In the genomic region with DNA sequence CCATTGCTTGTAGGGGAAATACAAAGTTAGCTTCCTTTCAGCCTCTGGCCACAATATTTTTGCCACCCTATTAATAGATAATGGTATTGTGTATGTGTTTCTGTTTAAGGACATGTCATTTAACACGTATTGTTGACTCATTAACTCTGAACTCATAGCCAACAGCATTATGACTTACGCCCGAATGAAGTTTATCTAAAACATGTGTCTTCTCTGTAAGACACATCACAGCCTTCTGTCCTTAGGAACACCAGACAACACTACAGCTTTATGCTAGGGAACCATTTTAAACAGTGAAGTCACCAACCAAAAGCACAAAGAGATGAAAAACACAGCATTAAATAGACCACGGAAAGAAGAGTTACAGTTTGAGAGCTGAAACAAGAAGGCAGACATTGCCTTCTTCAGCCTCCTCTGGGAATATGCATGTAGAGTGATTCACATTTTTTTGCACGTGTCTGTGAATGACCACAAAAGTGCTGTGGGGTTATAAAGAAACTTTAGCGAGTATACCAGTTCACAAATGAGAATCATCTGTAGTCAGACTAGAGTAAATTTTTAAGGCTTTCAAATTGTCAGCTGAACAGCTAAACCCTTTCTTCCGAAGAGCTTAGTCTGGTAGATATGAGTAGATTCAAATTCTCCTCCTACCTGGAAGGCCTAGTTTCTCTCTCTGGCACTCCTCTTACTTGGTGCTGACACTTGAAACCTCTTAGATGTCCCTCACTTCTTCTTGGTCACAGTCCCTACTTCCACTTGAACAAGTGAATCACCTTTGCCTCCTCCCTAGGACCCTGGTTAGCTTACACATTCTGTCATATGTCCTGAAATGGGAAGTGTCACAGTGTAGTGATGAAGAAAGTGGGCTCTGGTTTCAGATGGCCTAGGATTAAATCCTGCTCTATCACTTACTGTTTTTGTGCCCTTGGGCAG, we compare ENCODE assay signal across 1 cellular context.
TF ChIP-seq lines count a peak whose summit lies in the region.

No MANE protein-coding gene starts in this region.

TF ChIP-seq in GM12878, 131 proteins besides CTCF, POLR2A, EP300 and RAD21 (continued from another document):
- TF ChIP-seq, protein P1, sequence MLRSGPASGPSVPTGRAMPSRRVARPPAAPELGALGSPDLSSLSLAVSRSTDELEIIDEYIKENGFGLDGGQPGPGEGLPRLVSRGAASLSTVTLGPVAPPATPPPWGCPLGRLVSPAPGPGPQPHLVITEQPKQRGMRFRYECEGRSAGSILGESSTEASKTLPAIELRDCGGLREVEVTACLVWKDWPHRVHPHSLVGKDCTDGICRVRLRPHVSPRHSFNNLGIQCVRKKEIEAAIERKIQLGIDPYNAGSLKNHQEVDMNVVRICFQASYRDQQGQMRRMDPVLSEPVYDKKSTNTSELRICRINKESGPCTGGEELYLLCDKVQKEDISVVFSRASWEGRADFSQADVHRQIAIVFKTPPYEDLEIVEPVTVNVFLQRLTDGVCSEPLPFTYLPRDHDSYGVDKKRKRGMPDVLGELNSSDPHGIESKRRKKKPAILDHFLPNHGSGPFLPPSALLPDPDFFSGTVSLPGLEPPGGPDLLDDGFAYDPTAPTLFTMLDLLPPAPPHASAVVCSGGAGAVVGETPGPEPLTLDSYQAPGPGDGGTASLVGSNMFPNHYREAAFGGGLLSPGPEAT (IDR thresholded peaks at IDR 0.05; ENCODE audit: low read depth) = 0 out of 2 replicates have a peak, but pooled peaks have one; percentile 22
- 0 out of 2 replicates have a peak, but pooled peaks have one; percentile 27 for TF ChIP-seq IKZF1 (conservative IDR thresholded peaks at IDR 0.05)
- peak; percentile 44; the same call in 1 of the 3 replicates for TF ChIP-seq POU2F2 (IDR thresholded peaks at IDR 0.05; ENCODE audit: borderline replicate concordance, low read depth, low read length)
- no peak for TF ChIP-seq HDAC6 (IDR thresholded peaks at IDR 0.05; ENCODE audit: unreplicated experiment)
- TF ChIP-seq GABPA (IDR thresholded peaks at IDR 0.05; ENCODE audit: low read depth) = no peak
- TF ChIP-seq SUPT20H (IDR thresholded peaks at IDR 0.05; ENCODE audit: borderline replicate concordance, control insufficient read depth, low read depth, low read length) = no peak
- TF ChIP-seq ATF7 (IDR thresholded peaks at IDR 0.05; ENCODE audit: low read depth) = peak; percentile 88
- no peak for TF ChIP-seq NFXL1 (IDR thresholded peaks at IDR 0.05; ENCODE audit: borderline replicate concordance)
- TF ChIP-seq NBN (IDR thresholded peaks at IDR 0.05) = 0 out of 2 replicates have a peak, but pooled peaks have one; percentile 52
- peak; percentile 79 to 88 for TF ChIP-seq BHLHE40 (IDR thresholded peaks at IDR 0.05; ENCODE audit: borderline replicate concordance in 1 of 2, low read depth in 2 of 2, low read length in 1 of 2)
- TF ChIP-seq YY1 (IDR thresholded peaks at IDR 0.05; ENCODE audit: low read depth, low read length) = no peak
- TF ChIP-seq ZNF622 (IDR thresholded peaks at IDR 0.05) = no peak
- TF ChIP-seq ZNF24 (IDR thresholded peaks at IDR 0.05) = peak; percentile 72; the same call in 1 of the 2 replicates
- TF ChIP-seq, protein P2, sequence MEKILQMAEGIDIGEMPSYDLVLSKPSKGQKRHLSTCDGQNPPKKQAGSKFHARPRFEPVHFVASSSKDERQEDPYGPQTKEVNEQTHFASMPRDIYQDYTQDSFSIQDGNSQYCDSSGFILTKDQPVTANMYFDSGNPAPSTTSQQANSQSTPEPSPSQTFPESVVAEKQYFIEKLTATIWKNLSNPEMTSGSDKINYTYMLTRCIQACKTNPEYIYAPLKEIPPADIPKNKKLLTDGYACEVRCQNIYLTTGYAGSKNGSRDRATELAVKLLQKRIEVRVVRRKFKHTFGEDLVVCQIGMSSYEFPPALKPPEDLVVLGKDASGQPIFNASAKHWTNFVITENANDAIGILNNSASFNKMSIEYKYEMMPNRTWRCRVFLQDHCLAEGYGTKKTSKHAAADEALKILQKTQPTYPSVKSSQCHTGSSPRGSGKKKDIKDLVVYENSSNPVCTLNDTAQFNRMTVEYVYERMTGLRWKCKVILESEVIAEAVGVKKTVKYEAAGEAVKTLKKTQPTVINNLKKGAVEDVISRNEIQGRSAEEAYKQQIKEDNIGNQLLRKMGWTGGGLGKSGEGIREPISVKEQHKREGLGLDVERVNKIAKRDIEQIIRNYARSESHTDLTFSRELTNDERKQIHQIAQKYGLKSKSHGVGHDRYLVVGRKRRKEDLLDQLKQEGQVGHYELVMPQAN (conservative IDR thresholded peaks at IDR 0.05) = 0 out of 2 replicates have a peak, but pooled peaks have one; percentile 32
